ENCODE assay signal across 15 cellular contexts in genomic region chr13:41029629-41030028, GRCh38. TPM values are rescaled to one million over a fixed set of nuclear protein-coding genes. Genes with fewer than 3 reads are reported as not detected.
DNase-seq lines count a peak whose midpoint lies in the region; ATAC-seq lines count a peak whose summit lies in the region.
"Had no signal": no experiment of that assay in that cellular context is flagged by ENCODE, and none has a peak within 500 bp of the region (broad histone marks: within the 10 kb centered on the region; RNA-seq: fewer than 3 reads in every experiment).

No MANE protein-coding gene starts in this region.

- 100% methylated on average over 2 of the region's 2 CpGs for WGBS in thymus
- 96% methylated on average over 2 of the region's 2 CpGs for WGBS in mesenchymal stem cell

- H3K14ac ChIP-seq in mesenchymal stem cell (ENCODE audit: low read length in 2 of 2), result no peak overlapping the region

- H3K79me1 ChIP-seq in mesenchymal stem cell (replicated peaks; ENCODE audit: low read length, poor library complexity, severe bottlenecking), result peaks cover 34% of the 10 kb centered on the region

- in situ Hi-C loops in KBM-7 (cut with MboI; ENCODE audit: low pct_unique_long_range_greater_than_20kb, low sequenced_read_pairs), result loop anchor here (25.0 kb wide), 1 partner anchor 242 kb away; the partner anchor contains the start of gene SLC25A15

- no peak overlapping the region for H3K23ac ChIP-seq in mesenchymal stem cell (ENCODE audit: low read length in 2 of 2)

- no peaks in the 10 kb centered on the region for H3K9me3 ChIP-seq in thymus (ENCODE audit: control insufficient read depth)
- H3K9me3 ChIP-seq in mesenchymal stem cell (ENCODE audit: control insufficient read depth, low read length), result no peaks in the 10 kb centered on the region
- H3K9me3 ChIP-seq: lower lobe of right lung, SJSA1 had no signal

- CTCF ChIA-PET in HEK293T (lab: Yijun Ruan, JAX), result interaction anchor here (0.8 kb wide), 1 partner anchor 25 kb away, joined by 5 read pairs; no protein-coding TSS in a partner anchor

- H2BK5ac ChIP-seq in mesenchymal stem cell (ENCODE audit: low read depth, low read length, poor library complexity, severe bottlenecking), result no peak overlapping the region

- H3K9ac ChIP-seq in mesenchymal stem cell (ENCODE audit: low read length), result no peak overlapping the region

- H4K8ac ChIP-seq in mesenchymal stem cell (ENCODE audit: low read length), result no peak overlapping the region

- H3K4me3 Mint-ChIP-seq in stimulated activated naive CD8-positive, alpha-beta T cell treated with anti-CD3 and anti-CD28 coated beads, Interleukin-15, amount 100 ng/mL, for 72 hours, result no peak overlapping the region
- no peak overlapping the region for H3K4me3 Mint-ChIP-seq in activated T-helper 17 cell treated with anti-CD3 and anti-CD28 coated beads, Interleukin-2, amount 50 U/mL, for 72 hours
- no peak overlapping the region for H3K4me3 Mint-ChIP-seq in activated T-helper 1 cell treated with anti-CD3 and anti-CD28 coated beads, Interleukin-12 subunit alpha, Interleukin-12 subunit beta, Interleukin-2, Interleukin-4 antibody, amounts not matched to agents 30 ng/mL and 10 ng/mL and 1 ng/mL, durations not matched to agents 14 hours and 24 hours and 36 hours
- H3K4me3 Mint-ChIP-seq: activated naive CD8-positive, alpha-beta T cell; natural killer cell had no signal

- H3K4me1 ChIP-seq in thymus (ENCODE audit: control insufficient read depth, insufficient read depth, low read length) (peaks cover 6% of the 10 kb centered on the region), mesenchymal stem cell (ENCODE audit: control insufficient read depth, insufficient read depth, low read depth, low read length) (no peaks in the 10 kb centered on the region)
- H3K4me1 ChIP-seq: SJSA1 had no signal

- intact Hi-C loops in activated T-helper 1 cell treated with anti-CD3 and anti-CD28 coated beads, Interleukin-12 subunit alpha, Interleukin-12 subunit beta, Interleukin-2, Interleukin-4 antibody, amounts not matched to agents 30 ng/mL and 10 ng/mL and 1 ng/mL, durations not matched to agents 14 hours and 24 hours and 36 hours (cut with micrococcal nuclease), result loop anchor here (10.0 kb wide), 1 partner anchor 235 kb away; no protein-coding TSS in a partner anchor

- H3K4ac ChIP-seq in mesenchymal stem cell (ENCODE audit: low read depth in 1 of 2, low read length in 2 of 2), result no peak overlapping the region

- peak; percentile 50 for ATAC-seq in stimulated activated naive CD8-positive, alpha-beta T cell treated with anti-CD3 and anti-CD28 coated beads, Interleukin-15, amount 100 ng/mL, for 72 hours
- ATAC-seq in stimulated activated naive CD8-positive, alpha-beta T cell treated with anti-CD3 and anti-CD28 coated beads, Interleukin-15, Interleukin-2, amounts not matched to agents 100 U/mL and 50 U/mL, for 24 hours, result no peak
- peak; percentile 70 for ATAC-seq in activated T-helper 17 cell treated with anti-CD3 and anti-CD28 coated beads, Interleukin-2, amount 50 U/mL, for 72 hours (replicated peaks)
- ATAC-seq: lower lobe of right lung, natural killer cell had no signal

- H3K4me3 ChIP-seq in thymus (ENCODE audit: low read length) (no peak overlapping the region), mesenchymal stem cell (ENCODE audit: insufficient read depth in 1 of 2, low read depth in 1 of 2, low read length in 2 of 2) (no peak overlapping the region)
- H3K4me3 ChIP-seq: lower lobe of right lung, SJSA1 had no signal

- H2AFZ ChIP-seq in mesenchymal stem cell (ENCODE audit: low read depth, low read length), result no peak overlapping the region

- peaks cover 42% of the 10 kb centered on the region for H3K4me1 Mint-ChIP-seq in stimulated activated naive CD8-positive, alpha-beta T cell treated with anti-CD3 and anti-CD28 coated beads, Interleukin-15, amount 100 ng/mL, for 72 hours
- peaks cover 20% of the 10 kb centered on the region for H3K4me1 Mint-ChIP-seq in activated T-helper 17 cell treated with anti-CD3 and anti-CD28 coated beads, Interleukin-2, amount 50 U/mL, for 72 hours
- H3K4me1 Mint-ChIP-seq in activated T-helper 1 cell treated with anti-CD3 and anti-CD28 coated beads, Interleukin-12 subunit alpha, Interleukin-12 subunit beta, Interleukin-2, Interleukin-4 antibody, amounts not matched to agents 30 ng/mL and 10 ng/mL and 1 ng/mL, durations not matched to agents 14 hours and 24 hours and 36 hours (ENCODE audit: low read depth), result peaks cover 28% of the 10 kb centered on the region

- no peak overlapping the region for H4K91ac ChIP-seq in mesenchymal stem cell (ENCODE audit: low read length)

- H3K36me3 Mint-ChIP-seq in activated T-helper 17 cell treated with anti-CD3 and anti-CD28 coated beads, Interleukin-2, amount 50 U/mL, for 72 hours (ENCODE audit: low read depth), result no peaks in the 10 kb centered on the region
- peaks cover 8% of the 10 kb centered on the region for H3K36me3 Mint-ChIP-seq in activated T-helper 1 cell treated with anti-CD3 and anti-CD28 coated beads, Interleukin-12 subunit alpha, Interleukin-12 subunit beta, Interleukin-2, Interleukin-4 antibody, amounts not matched to agents 30 ng/mL and 10 ng/mL and 1 ng/mL, durations not matched to agents 14 hours and 24 hours and 36 hours (ENCODE audit: low read depth)
- H3K36me3 Mint-ChIP-seq: natural killer cell had no signal

- no peaks in the 10 kb centered on the region for H3K9me3 Mint-ChIP-seq in stimulated activated naive CD8-positive, alpha-beta T cell treated with anti-CD3 and anti-CD28 coated beads, Interleukin-15, amount 100 ng/mL, for 72 hours
- no peaks in the 10 kb centered on the region for H3K9me3 Mint-ChIP-seq in activated T-helper 17 cell treated with anti-CD3 and anti-CD28 coated beads, Interleukin-2, amount 50 U/mL, for 72 hours
- no peaks in the 10 kb centered on the region for H3K9me3 Mint-ChIP-seq in activated T-helper 1 cell treated with anti-CD3 and anti-CD28 coated beads, Interleukin-12 subunit alpha, Interleukin-12 subunit beta, Interleukin-2, Interleukin-4 antibody, amounts not matched to agents 30 ng/mL and 10 ng/mL and 1 ng/mL, durations not matched to agents 14 hours and 24 hours and 36 hours
- H3K9me3 Mint-ChIP-seq: natural killer cell had no signal

- H3K27ac ChIP-seq in thymus (ENCODE audit: low read depth) (peak overlapping the region; percentile 8), mesenchymal stem cell (ENCODE audit: low read length, poor library complexity, severe bottlenecking) (no peak overlapping the region)
- H3K27ac ChIP-seq: lower lobe of right lung, SJSA1 had no signal

- H2AK5ac ChIP-seq in mesenchymal stem cell (ENCODE audit: low read length, severe bottlenecking), result no peak overlapping the region

- DNase-seq in stimulated activated naive CD8-positive, alpha-beta T cell treated with anti-CD3 and anti-CD28 coated beads, Interleukin-15, amount 100 ng/mL, for 72 hours, result no peak
- DNase-seq in stimulated activated naive CD8-positive, alpha-beta T cell treated with anti-CD3 and anti-CD28 coated beads, Interleukin-15, Interleukin-2, amounts not matched to agents 100 U/mL and 50 U/mL, for 24 hours, result no peak
- peak; percentile 48 for DNase-seq in KBM-7
- DNase-seq in activated T-helper 1 cell treated with anti-CD3 and anti-CD28 coated beads, Interleukin-12 subunit alpha, Interleukin-12 subunit beta, Interleukin-2, Interleukin-4 antibody, amounts not matched to agents 30 ng/mL and 10 ng/mL and 1 ng/mL, durations not matched to agents 14 hours and 24 hours and 36 hours (ENCODE audit: low spot score), result no peak
- no peak for DNase-seq in HEK293T (ENCODE audit: extremely low spot score)
- no peak for DNase-seq in mesenchymal stem cell
- DNase-seq: C1 segment of cervical spinal cord, DMS79, lower lobe of right lung, natural killer cell, NCI-H2029 treated with DMSO at 0.1 percent for 48 hours had no signal

- no peak overlapping the region for H3K4me2 ChIP-seq in mesenchymal stem cell (ENCODE audit: low read length, poor library complexity, severe bottlenecking)

- H2BK12ac ChIP-seq in mesenchymal stem cell (ENCODE audit: low read length in 2 of 2), result no peak overlapping the region

- H3K27ac Mint-ChIP-seq in stimulated activated naive CD8-positive, alpha-beta T cell treated with anti-CD3 and anti-CD28 coated beads, Interleukin-15, amount 100 ng/mL, for 72 hours, result no peak overlapping the region
- H3K27ac Mint-ChIP-seq in activated T-helper 17 cell treated with anti-CD3 and anti-CD28 coated beads, Interleukin-2, amount 50 U/mL, for 72 hours, result no peak overlapping the region
- H3K27ac Mint-ChIP-seq in activated T-helper 1 cell treated with anti-CD3 and anti-CD28 coated beads, Interleukin-12 subunit alpha, Interleukin-12 subunit beta, Interleukin-2, Interleukin-4 antibody, amounts not matched to agents 30 ng/mL and 10 ng/mL and 1 ng/mL, durations not matched to agents 14 hours and 24 hours and 36 hours, result no peak overlapping the region
- H3K27ac Mint-ChIP-seq: activated naive CD8-positive, alpha-beta T cell had no signal

- H2BK120ac ChIP-seq in mesenchymal stem cell (ENCODE audit: low read depth, low read length), result no peak overlapping the region

- H3K18ac ChIP-seq in mesenchymal stem cell (ENCODE audit: low read depth in 1 of 2, low read length in 2 of 2), result no peak overlapping the region

- H3K27me3 ChIP-seq in thymus (ENCODE audit: control insufficient read depth, insufficient read depth) (no peaks in the 10 kb centered on the region), mesenchymal stem cell (ENCODE audit: control insufficient read depth in 1 of 2, insufficient read depth in 1 of 2, low read length in 2 of 2) (no peaks in the 10 kb centered on the region)
- H3K27me3 ChIP-seq: SJSA1 had no signal

- no peak overlapping the region for H2BK15ac ChIP-seq in mesenchymal stem cell (ENCODE audit: low read depth, poor library complexity, severe bottlenecking)

- no peaks in the 10 kb centered on the region for H3K27me3 Mint-ChIP-seq in stimulated activated naive CD8-positive, alpha-beta T cell treated with anti-CD3 and anti-CD28 coated beads, Interleukin-15, amount 100 ng/mL, for 72 hours
- no peaks in the 10 kb centered on the region for H3K27me3 Mint-ChIP-seq in activated T-helper 17 cell treated with anti-CD3 and anti-CD28 coated beads, Interleukin-2, amount 50 U/mL, for 72 hours
- no peaks in the 10 kb centered on the region for H3K27me3 Mint-ChIP-seq in activated T-helper 1 cell treated with anti-CD3 and anti-CD28 coated beads, Interleukin-12 subunit alpha, Interleukin-12 subunit beta, Interleukin-2, Interleukin-4 antibody, amounts not matched to agents 30 ng/mL and 10 ng/mL and 1 ng/mL, durations not matched to agents 14 hours and 24 hours and 36 hours (ENCODE audit: insufficient read depth)
- H3K27me3 Mint-ChIP-seq: activated naive CD8-positive, alpha-beta T cell had no signal

- POLR2A ChIA-PET in HEK293T (lab: Yijun Ruan, JAX), result no interaction called here

- H3K36me3 ChIP-seq in thymus (ENCODE audit: control insufficient read depth, insufficient read depth), result peaks cover 15% of the 10 kb centered on the region
- H3K36me3 ChIP-seq in mesenchymal stem cell (ENCODE audit: control insufficient read depth in 1 of 2, insufficient read depth in 2 of 2, low read depth in 1 of 2, low read length in 2 of 2), result peaks cover 7 to 18% of the 10 kb centered on the region in 2 experiments
- H3K36me3 ChIP-seq: SJSA1 had no signal

RNA-seq across cellular contexts. Expression of gene ELF1, which starts 10.5 kb away (rescaled TPM):
- 10 to 100 TPM; 76.0 to 80.1 TPM for total RNA-seq in activated T-helper 17 cell treated with anti-CD3 and anti-CD28 coated beads, Interleukin-2, amount 50 U/mL, for 72 hours
- polyA plus RNA-seq in thymus, result 64.2 TPM
- 75.3 and 76.8 TPM in 2 replicates for total RNA-seq in activated T-helper 1 cell treated with anti-CD3 and anti-CD28 coated beads, Interleukin-12 subunit alpha, Interleukin-12 subunit beta, Interleukin-2, Interleukin-4 antibody, amounts not matched to agents 30 ng/mL and 10 ng/mL and 1 ng/mL, durations not matched to agents 14 hours and 24 hours and 36 hours
- 50.1 TPM for polyA plus RNA-seq in mesenchymal stem cell (2013, experiment 1 of 2)
- polyA plus RNA-seq in mesenchymal stem cell (2013, experiment 2 of 2), result 49.3 TPM

RNA-seq across cellular contexts. Expression of gene WBP4, which starts 31.7 kb away (rescaled TPM):
- 10 to 100 TPM in 1 of 2 donors, 1 to 10 TPM in 1; 9.7 to 10.6 TPM for total RNA-seq in activated T-helper 17 cell treated with anti-CD3 and anti-CD28 coated beads, Interleukin-2, amount 50 U/mL, for 72 hours
- polyA plus RNA-seq in thymus, result 16.6 TPM
- 13.4 and 14.0 TPM in 2 replicates for total RNA-seq in activated T-helper 1 cell treated with anti-CD3 and anti-CD28 coated beads, Interleukin-12 subunit alpha, Interleukin-12 subunit beta, Interleukin-2, Interleukin-4 antibody, amounts not matched to agents 30 ng/mL and 10 ng/mL and 1 ng/mL, durations not matched to agents 14 hours and 24 hours and 36 hours
- 17.5 TPM for polyA plus RNA-seq in mesenchymal stem cell (2013, experiment 1 of 2)
- polyA plus RNA-seq in mesenchymal stem cell (2013, experiment 2 of 2), result 17.7 TPM
